In genomic region chr1:2316451-2316940, GRCh38 we compare ENCODE assay signal across 15 cellular contexts.
DNase-seq lines count a peak whose midpoint lies in the region; ATAC-seq, FAIRE-seq and TF ChIP-seq lines count a peak whose summit lies in the region.
"Had no signal": no experiment of that assay in that cellular context is flagged by ENCODE, and none has a peak within 500 bp of the region (broad histone marks: within the 10 kb centered on the region; RNA-seq: fewer than 3 reads in every experiment).

No MANE protein-coding gene starts in this region.

- peaks cover 17% of the 10 kb centered on the region for H3K4me1 ChIP-seq in astrocyte (ENCODE audit: insufficient read depth, low read length)
- peaks cover 84% of the 10 kb centered on the region for H3K4me1 ChIP-seq in mesenchymal stem cell (ENCODE audit: control insufficient read depth, insufficient read depth, low read depth, low read length)
- peaks cover 69% of the 10 kb centered on the region for H3K4me1 ChIP-seq in testis

- H2BK15ac ChIP-seq in mesenchymal stem cell (ENCODE audit: low read depth, poor library complexity, severe bottlenecking), result peak overlapping the region; percentile 75

- DNase-seq in HFFc6 (no peak), astrocyte (ENCODE audit: low read depth) (peak; percentile 43), mesenchymal stem cell (peak; percentile 74), testis (no peak), ecto neural progenitor cell (ENCODE audit: low spot score) (no peak)
- DNase-seq in activated T-helper 1 cell treated with anti-CD3 and anti-CD28 coated beads, Interleukin-12 subunit alpha, Interleukin-12 subunit beta, Interleukin-2, Interleukin-4 antibody, amounts not matched to agents 30 ng/mL and 10 ng/mL and 1 ng/mL, durations not matched to agents 14 hours and 24 hours and 36 hours (ENCODE audit: low spot score), result no peak
- DNase-seq: activated CD4-positive, alpha-beta T cell treated with anti-CD3 and anti-CD28 coated beads, Interleukin-2, amount 50 U/mL, for 48 hours; activated naive CD4-positive, alpha-beta T cell treated with anti-CD3 and anti-CD28 coated beads, Interleukin-2, amount 50 U/mL, for 16 hours; Kasumi-1; naive B cell; NCI-H526; stimulated activated naive CD8-positive, alpha-beta T cell treated with anti-CD3 and anti-CD28 coated beads, Interleukin-15, Interleukin-2, amounts not matched to agents 100 U/mL and 50 U/mL, for 24 hours had no signal

- intact Hi-C loops in testis (cut with DNase I; ENCODE audit: low total_unique reads), result loop anchor here (10.0 kb wide), 1 partner anchor 112 kb away; no protein-coding TSS in a partner anchor
- intact Hi-C loops in activated T-helper 1 cell treated with anti-CD3 and anti-CD28 coated beads, Interleukin-12 subunit alpha, Interleukin-12 subunit beta, Interleukin-2, Interleukin-4 antibody, amounts not matched to agents 30 ng/mL and 10 ng/mL and 1 ng/mL, durations not matched to agents 14 hours and 24 hours and 36 hours (cut with micrococcal nuclease), result no loop called here

- peak overlapping the region; percentile 59 for H2AK5ac ChIP-seq in mesenchymal stem cell (ENCODE audit: low read length, severe bottlenecking)

- H3K27ac ChIP-seq in astrocyte (ENCODE audit: low read depth, low read length) (no peak overlapping the region), mesenchymal stem cell (ENCODE audit: low read length, poor library complexity, severe bottlenecking) (peak overlapping the region; percentile 63), testis (peak overlapping the region; percentile 33 to 93)

- H3K27me3 ChIP-seq in astrocyte (ENCODE audit: insufficient read depth, low read length) (no peaks in the 10 kb centered on the region), mesenchymal stem cell (ENCODE audit: control insufficient read depth in 1 of 2, insufficient read depth in 1 of 2, low read length in 2 of 2) (peaks cover 0 to 23% of the 10 kb centered on the region in 2 experiments), testis (no peaks in the 10 kb centered on the region)

- TF ChIP-seq CTCF in HFFc6 (IDR thresholded peaks at IDR 0.05), result no peak
- TF ChIP-seq CTCF in astrocyte (IDR thresholded peaks at IDR 0.05; ENCODE audit: insufficient read depth, low read depth, low read length), result no peak
- TF ChIP-seq CTCF in testis (IDR thresholded peaks at IDR 0.05), result no peak

- no peak overlapping the region for H3K4me3 ChIP-seq in astrocyte (ENCODE audit: insufficient read depth, low read depth, low read length)
- no peak overlapping the region for H3K4me3 ChIP-seq in mesenchymal stem cell (ENCODE audit: insufficient read depth in 1 of 2, low read depth in 1 of 2, low read length in 2 of 2)
- H3K4me3 ChIP-seq in testis, result no peak overlapping the region

- H3K36me3 ChIP-seq in astrocyte (ENCODE audit: insufficient read depth, low read length) (no peaks in the 10 kb centered on the region), mesenchymal stem cell (ENCODE audit: control insufficient read depth in 1 of 2, insufficient read depth in 2 of 2, low read depth in 1 of 2, low read length in 2 of 2) (peaks cover 0 to 9% of the 10 kb centered on the region in 2 experiments), testis (ENCODE audit: low read depth, missing control alignments) (no peaks in the 10 kb centered on the region)

- peak overlapping the region; percentile 35 to 67 for H3K18ac ChIP-seq in mesenchymal stem cell (ENCODE audit: low read depth in 1 of 2, low read length in 2 of 2)

- H3K79me2 ChIP-seq in astrocyte (ENCODE audit: insufficient read depth, low read length), result no peaks in the 10 kb centered on the region

- no peak overlapping the region for H3K4me2 ChIP-seq in astrocyte (ENCODE audit: low read length)
- no peak overlapping the region for H3K4me2 ChIP-seq in mesenchymal stem cell (ENCODE audit: low read length, poor library complexity, severe bottlenecking)

- H2BK120ac ChIP-seq in mesenchymal stem cell (ENCODE audit: low read depth, low read length), result peak overlapping the region; percentile 100

- no peaks in the 10 kb centered on the region for H3K9me3 Mint-ChIP-seq in HFFc6
- no peaks in the 10 kb centered on the region for H3K9me3 Mint-ChIP-seq in astrocyte (ENCODE audit: unreplicated experiment)
- H3K9me3 Mint-ChIP-seq in activated T-helper 1 cell treated with anti-CD3 and anti-CD28 coated beads, Interleukin-12 subunit alpha, Interleukin-12 subunit beta, Interleukin-2, Interleukin-4 antibody, amounts not matched to agents 30 ng/mL and 10 ng/mL and 1 ng/mL, durations not matched to agents 14 hours and 24 hours and 36 hours, result no peaks in the 10 kb centered on the region
- H3K9me3 Mint-ChIP-seq: naive B cell had no signal

- H3K4me3 Mint-ChIP-seq in HFFc6 (no peak overlapping the region), astrocyte (ENCODE audit: unreplicated experiment) (no peak overlapping the region)
- no peak overlapping the region for H3K4me3 Mint-ChIP-seq in activated T-helper 1 cell treated with anti-CD3 and anti-CD28 coated beads, Interleukin-12 subunit alpha, Interleukin-12 subunit beta, Interleukin-2, Interleukin-4 antibody, amounts not matched to agents 30 ng/mL and 10 ng/mL and 1 ng/mL, durations not matched to agents 14 hours and 24 hours and 36 hours

- H3K9ac ChIP-seq in astrocyte (ENCODE audit: low read length) (peak overlapping the region; percentile 23), mesenchymal stem cell (ENCODE audit: low read length) (no peak overlapping the region)

- H4K91ac ChIP-seq in mesenchymal stem cell (ENCODE audit: low read length), result peak overlapping the region; percentile 96

- H3K23ac ChIP-seq in mesenchymal stem cell (ENCODE audit: low read length in 2 of 2), result no peak overlapping the region

- no peaks in the 10 kb centered on the region for H3K36me3 Mint-ChIP-seq in HFFc6 (ENCODE audit: low read depth)
- no peaks in the 10 kb centered on the region for H3K36me3 Mint-ChIP-seq in astrocyte (ENCODE audit: low read depth, unreplicated experiment)
- H3K36me3 Mint-ChIP-seq in activated T-helper 1 cell treated with anti-CD3 and anti-CD28 coated beads, Interleukin-12 subunit alpha, Interleukin-12 subunit beta, Interleukin-2, Interleukin-4 antibody, amounts not matched to agents 30 ng/mL and 10 ng/mL and 1 ng/mL, durations not matched to agents 14 hours and 24 hours and 36 hours (ENCODE audit: low read depth), result no peaks in the 10 kb centered on the region
- H3K36me3 Mint-ChIP-seq: naive B cell had no signal

- no peak overlapping the region for H3K14ac ChIP-seq in mesenchymal stem cell (ENCODE audit: low read length in 2 of 2)

- FAIRE-seq in astrocyte (lab: Jason Lieb, UNC), result no peak
- FAIRE-seq: endometrium, GM18507 had no signal

- no peaks in the 10 kb centered on the region for H3K9me3 ChIP-seq in astrocyte (ENCODE audit: insufficient read depth, low read depth, low read length)
- H3K9me3 ChIP-seq in mesenchymal stem cell (ENCODE audit: control insufficient read depth, low read length), result no peaks in the 10 kb centered on the region
- H3K9me3 ChIP-seq in testis, result no peaks in the 10 kb centered on the region

- H3K4me1 Mint-ChIP-seq in HFFc6 (ENCODE audit: low read depth) (no peaks in the 10 kb centered on the region), astrocyte (ENCODE audit: low read depth, unreplicated experiment) (peaks cover 4% of the 10 kb centered on the region)
- no peaks in the 10 kb centered on the region for H3K4me1 Mint-ChIP-seq in activated T-helper 1 cell treated with anti-CD3 and anti-CD28 coated beads, Interleukin-12 subunit alpha, Interleukin-12 subunit beta, Interleukin-2, Interleukin-4 antibody, amounts not matched to agents 30 ng/mL and 10 ng/mL and 1 ng/mL, durations not matched to agents 14 hours and 24 hours and 36 hours (ENCODE audit: low read depth)

- H3K27me3 Mint-ChIP-seq in HFFc6 (ENCODE audit: insufficient read depth) (no peaks in the 10 kb centered on the region; the same call in 1 of the 2 replicates), astrocyte (ENCODE audit: low read depth, unreplicated experiment) (no peaks in the 10 kb centered on the region)
- H3K27me3 Mint-ChIP-seq in activated T-helper 1 cell treated with anti-CD3 and anti-CD28 coated beads, Interleukin-12 subunit alpha, Interleukin-12 subunit beta, Interleukin-2, Interleukin-4 antibody, amounts not matched to agents 30 ng/mL and 10 ng/mL and 1 ng/mL, durations not matched to agents 14 hours and 24 hours and 36 hours (ENCODE audit: insufficient read depth), result no peaks in the 10 kb centered on the region

- H4K20me1 ChIP-seq in astrocyte (ENCODE audit: insufficient read depth, low read length), result no peaks in the 10 kb centered on the region

- H3K4ac ChIP-seq in mesenchymal stem cell (ENCODE audit: low read depth in 1 of 2, low read length in 2 of 2), result peak overlapping the region; percentile 62 to 91

- H4K8ac ChIP-seq in mesenchymal stem cell (ENCODE audit: low read length), result peak overlapping the region; percentile 94

- no peak overlapping the region for H2BK5ac ChIP-seq in mesenchymal stem cell (ENCODE audit: low read depth, low read length, poor library complexity, severe bottlenecking)

- no peak for TF ChIP-seq POLR2A in testis (IDR thresholded peaks at IDR 0.05)

- no peak for ATAC-seq in HG02885 (IDR thresholded peaks at IDR 0.05; ENCODE audit: poor library complexity, unreplicated experiment)
- ATAC-seq: stimulated activated naive CD8-positive, alpha-beta T cell treated with anti-CD3 and anti-CD28 coated beads, Interleukin-15, Interleukin-2, amounts not matched to agents 100 U/mL and 50 U/mL, for 24 hours had no signal

- H2AFZ ChIP-seq in astrocyte (ENCODE audit: low read depth, low read length), result no peak overlapping the region
- peak overlapping the region; percentile 34 for H2AFZ ChIP-seq in mesenchymal stem cell (ENCODE audit: low read depth, low read length)

- 56% methylated on average over 14 of the region's 14 CpGs for WGBS in mesenchymal stem cell
- WGBS in testis, 2 donors, result 78% methylated on average over 14 of the region's 14 CpGs; no CpG with 5 or more reads in 1 of the 2 donors

- H3K79me1 ChIP-seq in mesenchymal stem cell (replicated peaks; ENCODE audit: low read length, poor library complexity, severe bottlenecking), result peaks cover 12% of the 10 kb centered on the region

- H3K27ac Mint-ChIP-seq in HFFc6 (peak overlapping the region; percentile 33; the same call in 1 of the 2 replicates), astrocyte (ENCODE audit: unreplicated experiment) (peak overlapping the region; percentile 84)
- no peak overlapping the region for H3K27ac Mint-ChIP-seq in activated T-helper 1 cell treated with anti-CD3 and anti-CD28 coated beads, Interleukin-12 subunit alpha, Interleukin-12 subunit beta, Interleukin-2, Interleukin-4 antibody, amounts not matched to agents 30 ng/mL and 10 ng/mL and 1 ng/mL, durations not matched to agents 14 hours and 24 hours and 36 hours

- peak overlapping the region in 1 of 2 experiments; percentile 97 for H2BK12ac ChIP-seq in mesenchymal stem cell (ENCODE audit: low read length in 2 of 2)

Comparison
In these comparisons a context has a peak if more than half of its experiments do, and no peak if none do; other contexts are left out.
1. DNase-seq: peak in astrocyte (single experiment) and mesenchymal stem cell (single experiment); none in HFFc6 (single experiment), testis (single experiment), ecto neural progenitor cell (single experiment) and activated T-helper 1 cell treated with anti-CD3 and anti-CD28 coated beads, Interleukin-12 subunit alpha, Interleukin-12 subunit beta, Interleukin-2, Interleukin-4 antibody, amounts not matched to agents 30 ng/mL and 10 ng/mL and 1 ng/mL, durations not matched to agents 14 hours and 24 hours and 36 hours (single experiment).